In genomic region chr6:109397020-109397419, GRCh38 we compare ENCODE assay signal across 9 cellular contexts. TPM values are rescaled to one million over a fixed set of nuclear protein-coding genes. Genes with fewer than 3 reads are reported as not detected.
DNase-seq lines count a peak whose midpoint lies in the region; ATAC-seq and TF ChIP-seq lines count a peak whose summit lies in the region.
"Had no signal": no experiment of that assay in that cellular context is flagged by ENCODE, and none has a peak within 500 bp of the region (broad histone marks: within the 10 kb centered on the region; RNA-seq: fewer than 3 reads in every experiment).

No MANE protein-coding gene starts in this region.

- no peaks in the 10 kb centered on the region for H3K36me3 ChIP-seq in right lobe of liver
- H3K36me3 ChIP-seq: vagina had no signal

- no peaks in the 10 kb centered on the region for H3K4me1 ChIP-seq in right lobe of liver
- H3K4me1 ChIP-seq: vagina had no signal

- no peak overlapping the region for H3K27ac Mint-ChIP-seq in activated CD4-positive, alpha-beta T cell treated with anti-CD3 and anti-CD28 coated beads, Interleukin-2, amount 10 ng/mL, durations not matched to agents 24 days and 14 days

- in situ Hi-C loops in astrocyte of the cerebellum (cut with HindIII; ENCODE audit: low sequenced_read_pairs), result no loop called here

- no peaks in the 10 kb centered on the region for H3K9me3 Mint-ChIP-seq in activated CD4-positive, alpha-beta T cell treated with anti-CD3 and anti-CD28 coated beads, Interleukin-2, amount 10 ng/mL, durations not matched to agents 24 days and 14 days

- H3K27ac ChIP-seq in right lobe of liver, result no peak overlapping the region
- H3K27ac ChIP-seq: vagina had no signal

- ATAC-seq in right lobe of liver (peak; percentile 69 to 84 (median 78)), GM21737 (IDR thresholded peaks at IDR 0.05; ENCODE audit: unreplicated experiment) (no peak)

- H3K4me3 Mint-ChIP-seq in activated CD4-positive, alpha-beta T cell treated with anti-CD3 and anti-CD28 coated beads, Interleukin-2, amount 10 ng/mL, durations not matched to agents 24 days and 14 days, result no peak overlapping the region

- no peak for TF ChIP-seq POLR2A in right lobe of liver (IDR thresholded peaks at IDR 0.05)

- intact Hi-C loops in right lobe of liver (cut with DNase I), result loop anchor here in 1 of 2 donors (5.0 kb wide), 1 partner anchor 210 kb away; no protein-coding TSS in a partner anchor
- intact Hi-C loops in activated CD4-positive, alpha-beta T cell treated with anti-CD3 and anti-CD28 coated beads, Interleukin-2, amount 10 ng/mL, durations not matched to agents 24 days and 14 days (cut with micrococcal nuclease), result no loop called here

- H3K9me3 ChIP-seq in right lobe of liver, result no peaks in the 10 kb centered on the region
- H3K9me3 ChIP-seq: vagina had no signal

- H3K27me3 ChIP-seq in right lobe of liver, result no peaks in the 10 kb centered on the region
- H3K27me3 ChIP-seq: vagina had no signal

- 22% methylated on average over 3 of the region's 4 CpGs for WGBS in right lobe of liver (ENCODE audit: insufficient coverage, low coverage, low lambda C conversion rate, missing lambda C conversion rate)

- TF ChIP-seq CTCF in AG09319 (IDR thresholded peaks at IDR 0.05; ENCODE audit: low read depth, low read length), result peak; percentile 50
- TF ChIP-seq CTCF in astrocyte of the cerebellum (IDR thresholded peaks at IDR 0.05; ENCODE audit: low read depth, low read length, missing control alignments), result peak; percentile 32
- TF ChIP-seq CTCF in right lobe of liver (IDR thresholded peaks at IDR 0.05), result peak; percentile 40 to 49 (median 41)

- DNase-seq in AG09319 (ENCODE audit: extremely low read depth, low read depth), result no peak
- DNase-seq in HuH-7.5 (ENCODE audit: low spot score), result peak; percentile 11
- no peak for DNase-seq in astrocyte of the cerebellum (ENCODE audit: low read depth)
- no peak for DNase-seq in right lobe of liver
- no peak for DNase-seq in GM19240 (ENCODE audit: insufficient read length, low spot score)
- no peak for DNase-seq in activated CD4-positive, alpha-beta T cell treated with anti-CD3 and anti-CD28 coated beads, Interleukin-2, amount 10 ng/mL, durations not matched to agents 24 days and 14 days
- DNase-seq in germinal center (ENCODE audit: low spot score), result no peak

- H3K4me3 ChIP-seq in astrocyte of the cerebellum (ENCODE audit: low read depth, low read length) (no peak overlapping the region), right lobe of liver (no peak overlapping the region)
- H3K4me3 ChIP-seq: vagina had no signal

- peaks cover 9% of the 10 kb centered on the region for H3K4me1 Mint-ChIP-seq in activated CD4-positive, alpha-beta T cell treated with anti-CD3 and anti-CD28 coated beads, Interleukin-2, amount 10 ng/mL, durations not matched to agents 24 days and 14 days

- no peaks in the 10 kb centered on the region for H3K36me3 Mint-ChIP-seq in activated CD4-positive, alpha-beta T cell treated with anti-CD3 and anti-CD28 coated beads, Interleukin-2, amount 10 ng/mL, durations not matched to agents 24 days and 14 days (ENCODE audit: low read depth)

- H3K27me3 Mint-ChIP-seq in activated CD4-positive, alpha-beta T cell treated with anti-CD3 and anti-CD28 coated beads, Interleukin-2, amount 10 ng/mL, durations not matched to agents 24 days and 14 days, result no peaks in the 10 kb centered on the region

RNA-seq across cellular contexts. Expression of gene CD164, which starts 14.8 kb away (rescaled TPM):
- 100 to 1,000 TPM; 113 to 173 (median 150) TPM for total RNA-seq in right lobe of liver
- total RNA-seq in activated CD4-positive, alpha-beta T cell treated with anti-CD3 and anti-CD28 coated beads, Interleukin-2, amount 10 ng/mL, durations not matched to agents 24 days and 14 days, result 256 and 264 TPM in 2 replicates

RNA-seq across cellular contexts. Expression of gene PPIL6, which starts 43.4 kb away (rescaled TPM):
- total RNA-seq in right lobe of liver, result under 1 TPM in 4 of 6 experiments, not detected in 2; 0.12 to 0.42 (median 0.33) TPM
- total RNA-seq in activated CD4-positive, alpha-beta T cell treated with anti-CD3 and anti-CD28 coated beads, Interleukin-2, amount 10 ng/mL, durations not matched to agents 24 days and 14 days, result not detected in 2 replicates

RNA-seq across cellular contexts. Expression of gene SMPD2, which starts 43.5 kb away (rescaled TPM):
- total RNA-seq in right lobe of liver, result 1 to 10 TPM; 3.2 to 7.7 (median 4.0) TPM
- total RNA-seq in activated CD4-positive, alpha-beta T cell treated with anti-CD3 and anti-CD28 coated beads, Interleukin-2, amount 10 ng/mL, durations not matched to agents 24 days and 14 days, result 18.2 and 20.5 TPM in 2 replicates

RNA-seq across cellular contexts. Expression of gene MICAL1, which starts 58.6 kb away (rescaled TPM):
- 10 to 100 TPM in 2 of 6 experiments, 1 to 10 TPM in 4; 1.4 to 11.7 (median 5.2) TPM for total RNA-seq in right lobe of liver
- total RNA-seq in activated CD4-positive, alpha-beta T cell treated with anti-CD3 and anti-CD28 coated beads, Interleukin-2, amount 10 ng/mL, durations not matched to agents 24 days and 14 days, result 41.4 and 42.5 TPM in 2 replicates
